Comparison of ENCODE assay signal across 20 cellular contexts in the genomic region with DNA sequence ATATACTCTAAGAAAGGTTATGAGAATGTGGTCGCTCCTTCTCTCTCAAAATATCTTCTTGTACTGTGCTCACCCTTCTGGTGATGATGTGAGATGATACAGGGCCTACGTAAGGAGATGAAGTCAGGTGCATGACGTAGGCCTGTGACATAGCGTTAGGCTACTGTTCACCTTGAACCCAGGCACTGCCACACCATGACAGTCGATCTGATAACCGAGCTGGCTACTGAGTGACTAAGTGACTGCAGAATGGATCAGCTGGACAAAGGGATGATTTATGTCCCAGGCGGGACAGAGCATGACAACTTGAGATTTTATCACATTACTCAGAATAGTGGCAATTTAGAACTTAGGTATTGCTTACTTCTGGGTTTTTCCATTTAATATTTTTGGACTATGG. TPM values are rescaled to one million over a fixed set of nuclear protein-coding genes. Genes with fewer than 3 reads are reported as not detected.
A peak's percentile ranks its signal among the peaks of the same experiment; 100 is the strongest.
DNase-seq lines count a peak whose midpoint lies in the region; ATAC-seq, FAIRE-seq and TF ChIP-seq lines count a peak whose summit lies in the region.
"Had no signal": no experiment of that assay in that cellular context is flagged by ENCODE, and none has a peak within 500 bp of the region (broad histone marks: within the 10 kb centered on the region; RNA-seq: fewer than 3 reads in every experiment).

No MANE protein-coding gene starts in this region.

- H2BK12ac ChIP-seq in trophoblast cell (ENCODE audit: low read length): no peak overlapping the region

- CTCF ChIA-PET in K562 (lab: Yijun Ruan, JAX; ENCODE audit: low intra/inter-chr PET ratio): no interaction called here

- in situ Hi-C loops in K562 (cut with MboI): loop anchor here (25.0 kb wide), 1 partner anchor 364 kb away; no protein-coding TSS in a partner anchor

- DNase-seq in EH (ENCODE audit: low read depth) (peak; percentile 7), OCI-M1 (lab: John Stamatoyannopoulos, UW) (peak; percentile 26), K562 (ENCODE audit: extremely low read depth in 1 of 4, low spot score in 3 of 4) (no peak), trophoblast cell (peak; percentile 77 to 80), CD1c-positive myeloid dendritic cell (ENCODE audit: extremely low spot score) (no peak)
- DNase-seq: AML-193; CD4-positive, alpha-beta memory T cell; DMS153; DMS79; GF-D8; H7; HFFc6 had no signal

- H3K79me1 ChIP-seq in trophoblast cell (ENCODE audit: low read length): no peaks in the 10 kb centered on the region

- H3K9me3 ChIP-seq in K562 (replicated peaks; ENCODE audit: control insufficient read depth, insufficient read depth, low read depth, low read length) (no peaks in the 10 kb centered on the region), trophoblast cell (ENCODE audit: insufficient read depth, low read depth, low read length) (no peaks in the 10 kb centered on the region)

- H3K14ac ChIP-seq in trophoblast cell (ENCODE audit: low read length): no peak overlapping the region

- H3K36me3 ChIP-seq in K562 (ENCODE audit: control insufficient read depth, insufficient read depth, low read length) (no peaks in the 10 kb centered on the region), trophoblast cell (ENCODE audit: control insufficient read depth in 1 of 2, insufficient read depth in 2 of 2, low read length in 2 of 2) (no peaks in the 10 kb centered on the region)

- H3K27me3 ChIP-seq in K562 (ENCODE audit: control insufficient read depth in 2 of 2, insufficient read depth in 2 of 2, low read length in 2 of 2): no peaks in the 10 kb centered on the region
- H3K27me3 ChIP-seq in trophoblast cell (ENCODE audit: insufficient read depth, low read length): no peaks in the 10 kb centered on the region

- H3K4me2 ChIP-seq in K562 (ENCODE audit: insufficient read depth, low read length) (no peak overlapping the region), trophoblast cell (ENCODE audit: low read length) (no peak overlapping the region)
- H3K4me2 ChIP-seq: GM23338, KMS-11 had no signal

- no peak for TF ChIP-seq RAD21 in K562 (CRISPR knock-in tag; conservative IDR thresholded peaks at IDR 0.05 in 1 of 2, IDR thresholded peaks at IDR 0.05 in 1 of 2)

- WGBS in K562 (ENCODE audit: insufficient coverage, low coverage, missing lambda C conversion rate): 1% methylated on average over 7 of the region's 7 CpGs
- WGBS in trophoblast cell (ENCODE audit: extremely low coverage, insufficient coverage, insufficient read length): no CpG with 5 or more reads among the region's 7 CpGs

- no peak for FAIRE-seq in K562 (lab: Jason Lieb, UNC)
- FAIRE-seq: A204.1, HTR-8/SVneo had no signal

- H4K20me1 ChIP-seq in K562 (replicated peaks; ENCODE audit: control insufficient read depth, insufficient read depth, low read length): no peaks in the 10 kb centered on the region

- H3K18ac ChIP-seq in trophoblast cell (ENCODE audit: low read length): no peak overlapping the region

- no peak overlapping the region for H2BK5ac ChIP-seq in trophoblast cell (ENCODE audit: low read depth, low read length, poor library complexity)

- H3K9ac ChIP-seq in K562 (ENCODE audit: insufficient read depth in 1 of 2, low read depth in 2 of 2, low read length in 2 of 2): no peak overlapping the region
- H3K9ac ChIP-seq in trophoblast cell (ENCODE audit: low read length): no peak overlapping the region
- H3K9ac ChIP-seq: KMS-11 had no signal

- H3K27ac ChIP-seq in K562 (ENCODE audit: extremely low read depth, low read depth, low read length) (no peak overlapping the region), trophoblast cell (ENCODE audit: low read depth, low read length) (no peak overlapping the region)
- H3K27ac ChIP-seq: C4-2B, KMS-11 had no signal

- H3K9me1 ChIP-seq in K562 (ENCODE audit: control insufficient read depth, insufficient read depth, low read length): no peaks in the 10 kb centered on the region

- no peaks in the 10 kb centered on the region for H3K4me1 ChIP-seq in K562 (replicated peaks in 1 of 2; ENCODE audit: control insufficient read depth in 2 of 2, insufficient read depth in 2 of 2, low read length in 2 of 2)
- no peaks in the 10 kb centered on the region for H3K4me1 ChIP-seq in trophoblast cell (ENCODE audit: control insufficient read depth in 1 of 2, insufficient read depth in 2 of 2, low read length in 2 of 2)

- POLR2A ChIA-PET in K562 (lab: Yijun Ruan, JAX): no interaction called here

- H4K91ac ChIP-seq in trophoblast cell (ENCODE audit: low read depth, low read length): no peak overlapping the region

- no peak for TF ChIP-seq CTCF in K562 (IDR thresholded peaks at IDR 0.05 in 2 of 3, conservative IDR thresholded peaks at IDR 0.05 in 1 of 3; ENCODE audit: insufficient read depth in 2 of 3, low read depth in 1 of 3, low read length in 3 of 3)

- H2BK120ac ChIP-seq in trophoblast cell (ENCODE audit: insufficient read depth, low read length, poor library complexity): no peak overlapping the region

- ATAC-seq in K562 (no peak), GM21367 (IDR thresholded peaks at IDR 0.05; ENCODE audit: unreplicated experiment) (no peak), GM21381 (IDR thresholded peaks at IDR 0.05; ENCODE audit: unreplicated experiment) (no peak)
- ATAC-seq: GM23338, HCT116 had no signal

- no peak overlapping the region for H2AFZ ChIP-seq in K562 (ENCODE audit: low read depth, low read length)
- no peak overlapping the region for H2AFZ ChIP-seq in trophoblast cell (ENCODE audit: insufficient read depth, low read length, poor library complexity)
- H2AFZ ChIP-seq: GM23338 had no signal

- H3K4ac ChIP-seq in trophoblast cell (ENCODE audit: low read depth, low read length): no peak overlapping the region

- H4K12ac ChIP-seq in trophoblast cell (ENCODE audit: low read depth, low read length): no peak overlapping the region

- H4K8ac ChIP-seq in trophoblast cell (ENCODE audit: low read depth, low read length): no peak overlapping the region

- TF ChIP-seq POLR2A in K562 (conservative IDR thresholded peaks at IDR 0.05): no peak

- no TSS peak for BruUV-seq in K562 (replicated peaks; lab: Mats Ljungman, UMichigan)

- no peak for TF ChIP-seq EP300 in K562 (IDR thresholded peaks at IDR 0.05; ENCODE audit: low read length)

- H3K4me3 ChIP-seq in K562 (no peak overlapping the region), trophoblast cell (ENCODE audit: low read depth, low read length) (no peak overlapping the region)
- H3K4me3 ChIP-seq: GM23338 had no signal

- intact Hi-C loops in K562 (cut with micrococcal nuclease): no loop called here

- H2AK5ac ChIP-seq in trophoblast cell (ENCODE audit: low read length): no peak overlapping the region

- H3K79me2 ChIP-seq in K562 (ENCODE audit: control insufficient read depth, insufficient read depth, low read length) (no peaks in the 10 kb centered on the region), trophoblast cell (ENCODE audit: control insufficient read depth, insufficient read depth, low read length, poor library complexity) (no peaks in the 10 kb centered on the region)

- no peak overlapping the region for H3K23ac ChIP-seq in trophoblast cell (ENCODE audit: low read length)

TF ChIP-seq in K562, 482 proteins besides CTCF, POLR2A, EP300 and RAD21 (continues in another document):
- TF ChIP-seq, protein P1, sequence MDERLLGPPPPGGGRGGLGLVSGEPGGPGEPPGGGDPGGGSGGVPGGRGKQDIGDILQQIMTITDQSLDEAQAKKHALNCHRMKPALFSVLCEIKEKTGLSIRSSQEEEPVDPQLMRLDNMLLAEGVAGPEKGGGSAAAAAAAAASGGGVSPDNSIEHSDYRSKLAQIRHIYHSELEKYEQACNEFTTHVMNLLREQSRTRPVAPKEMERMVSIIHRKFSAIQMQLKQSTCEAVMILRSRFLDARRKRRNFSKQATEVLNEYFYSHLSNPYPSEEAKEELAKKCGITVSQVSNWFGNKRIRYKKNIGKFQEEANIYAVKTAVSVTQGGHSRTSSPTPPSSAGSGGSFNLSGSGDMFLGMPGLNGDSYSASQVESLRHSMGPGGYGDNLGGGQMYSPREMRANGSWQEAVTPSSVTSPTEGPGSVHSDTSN (CRISPR knock-in tag; IDR thresholded peaks at IDR 0.05; ENCODE audit: low read depth): no peak
- TF ChIP-seq, protein P1 (tag; conservative IDR thresholded peaks at IDR 0.05; ENCODE audit: low read depth): peak; percentile 56
- no peak for TF ChIP-seq HLTF (IDR thresholded peaks at IDR 0.05)

RNA-seq across cellular contexts. Expression of a gene that starts 11.2 kb away (rescaled TPM):
- total RNA-seq in K562 (2011; cell fraction: chromatin; rRNA removed; ENCODE audit: low replicate concordance): not detected in 2 replicates
- total RNA-seq in K562 (2011; cell fraction: nucleolus; rRNA removed): not detected in 2 replicates
- total RNA-seq in K562 (2011; cell fraction: nucleoplasm; rRNA removed): not detected in 2 replicates
- total RNA-seq in K562 (2014; rRNA removed): not detected in 2 replicates
- total RNA-seq in K562 (2014; rRNA removed; fragmentation: Illumina TruSeq; extraction: Trizol): not detected in 2 replicates
- not detected in 2 replicates for total RNA-seq in K562 (2015; rRNA removed; fragmentation: Illumina TruSeq; extraction: Trizol)
- not detected in 2 replicates for total RNA-seq in K562 (2021)
- polyA plus RNA-seq in K562 (2011; rRNA removed): not detected in 2 replicates
- not detected in 2 replicates for polyA plus RNA-seq in K562 (2011; cell fraction: cytosol; rRNA removed)
- polyA plus RNA-seq in K562 (2011; cell fraction: nucleus; rRNA removed): not detected in 2 replicates
- not detected in 2 replicates for polyA plus RNA-seq in K562 (2012)
- not detected in 2 replicates for polyA plus RNA-seq in K562 (2014; fragmentation: Illumina TruSeq; extraction: Trizol)
- polyA plus RNA-seq in K562 (2014; fragmentation: Nextera tagmentation; extraction: Ambion mirVana): not detected
- polyA plus RNA-seq in K562 (2014; rRNA removed): not detected in 2 replicates
- not detected in 2 replicates for polyA minus RNA-seq in K562 (2011; rRNA and poly(A)+ RNA removed)
- polyA minus RNA-seq in K562 (2011; cell fraction: cytosol; rRNA and poly(A)+ RNA removed): not detected in 2 replicates
- not detected in 2 replicates for polyA minus RNA-seq in K562 (2011; cell fraction: nucleus; rRNA and poly(A)+ RNA removed)
- polyA plus RNA-seq in trophoblast cell (2013): 0.41 and 0.53 TPM in 2 replicates
- total RNA-seq: CD4-positive, alpha-beta memory T cell; HFFc6 had no signal
- polyA plus RNA-seq: CD4-positive, alpha-beta memory T cell had no signal

Comparison
In these comparisons a context has a peak if more than half of its experiments do, and no peak if none do; other contexts are left out.
1. DNase-seq: peak in EH (single experiment), OCI-M1 (single experiment) and trophoblast cell (2 of 2); none in K562 (0 of 4) and CD1c-positive myeloid dendritic cell (single experiment).